ENCODE assay signal across 24 cellular contexts in genomic region chr1:245835386-245835785, GRCh38.
"Had no signal": no experiment of that assay in that cellular context is flagged by ENCODE, and none has a peak within 500 bp of the region (broad histone marks: within the 10 kb centered on the region; RNA-seq: fewer than 3 reads in every experiment).

No MANE protein-coding gene starts in this region.

- DNase-seq: activated B cell treated with CpG ODN at 0.5 μM for 24 hours; activated CD4-positive, alpha-beta memory T cell treated with anti-CD3 and anti-CD28 coated beads for 36 hours; activated CD4-positive, alpha-beta T cell treated with anti-CD3 and anti-CD28 coated beads for 1 hour; activated CD4-positive, alpha-beta T cell treated with anti-CD3 and anti-CD28 coated beads, Interleukin-2, amount 10 ng/mL, durations not matched to agents 24 days and 14 days; activated CD8-positive, alpha-beta memory T cell treated with anti-CD3 and anti-CD28 coated beads for 24 hours; activated effector memory CD4-positive, alpha-beta T cell treated with anti-CD3 and anti-CD28 coated beads, Interleukin-2, amount 50 U/mL, for 16 hours; activated naive CD4-positive, alpha-beta T cell treated with Interleukin-2 at 50 U/mL for 16 hours; activated T-cell treated with anti-CD3 and anti-CD28 coated beads, Interleukin-2, amount 50 U/mL, for 4 hours; brain microvascular endothelial cell; cerebellar nuclear complex; NCI-H1092; NCI-H1417; NCI-H2029; NCI-H2107; NCI-H2171 treated with DMSO at 0.1 percent for 48 hours; NCI-H226; NCI-H510A; NCI-H526 treated with DMSO at 0.1 percent for 48 hours; NCI-H82; SIG-M5; T-cell; T-helper 2 cell; T1000 had no signal

- H3K27ac ChIP-seq: brain microvascular endothelial cell, SK-N-MC had no signal

- H3K4me3 ChIP-seq: SK-N-MC had no signal

- H3K27me3 ChIP-seq: brain microvascular endothelial cell had no signal

- H3K36me3 ChIP-seq: brain microvascular endothelial cell had no signal
